ENCODE assay signal across 23 cellular contexts in the genomic region with DNA sequence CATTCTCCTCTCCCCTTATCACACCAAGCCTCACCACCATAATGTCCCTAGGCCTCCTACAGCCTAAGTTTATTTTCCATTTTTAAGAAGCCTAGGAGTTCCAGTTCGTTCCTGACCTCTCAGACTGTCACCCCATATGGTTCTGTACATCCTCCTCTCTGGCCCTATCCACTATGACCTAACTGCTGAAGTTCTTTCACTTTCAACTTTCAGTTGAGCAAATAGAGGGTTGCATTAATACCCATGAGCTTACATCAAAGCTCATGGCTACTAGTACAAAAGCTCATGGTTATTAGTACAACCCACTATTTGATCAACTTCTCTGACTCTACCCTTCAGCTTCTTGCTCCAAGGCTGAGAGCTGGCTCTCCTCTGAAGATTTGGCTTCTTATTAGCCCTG.
DNase-seq lines count a peak whose midpoint lies in the region; ATAC-seq, FAIRE-seq and TF ChIP-seq lines count a peak whose summit lies in the region.
"Had no signal": no experiment of that assay in that cellular context is flagged by ENCODE, and none has a peak within 500 bp of the region (broad histone marks: within the 10 kb centered on the region; RNA-seq: fewer than 3 reads in every experiment).

No MANE protein-coding gene starts in this region.

- WGBS in liver: 45% methylated on average over 1 of the region's 1 CpG
- WGBS in HepG2 (ENCODE audit: low lambda C conversion rate): 0% methylated on average over 1 of the region's 1 CpG
- WGBS in transverse colon (ENCODE audit: low coverage in 1 of 2), 2 donors: 25 to 30% methylated on average over 1 of the region's 1 CpG

- BruUV-seq in HepG2 (replicated peaks; lab: Mats Ljungman, UMichigan): no TSS peak

- no peak for TF ChIP-seq CTCF in liver (IDR thresholded peaks at IDR 0.05; ENCODE audit: low read depth, low read length, missing input control)
- TF ChIP-seq CTCF in HepG2 (CRISPR knock-in tag; IDR thresholded peaks at IDR 0.05): no peak
- TF ChIP-seq CTCF in transverse colon (IDR thresholded peaks at IDR 0.05): no peak

- FAIRE-seq in HepG2 (lab: Jason Lieb, UNC): no peak

- H3K27ac ChIP-seq in liver (ENCODE audit: low read depth in 1 of 2, low read length in 2 of 2): peak overlapping the region in 1 of 2 donors; percentile 69
- H3K27ac ChIP-seq in HepG2 (ENCODE audit: extremely low read length, insufficient read depth, low read length): no peak overlapping the region
- H3K27ac ChIP-seq in transverse colon: no peak overlapping the region
- H3K27ac ChIP-seq: 22Rv1, C4-2B, PC-9 had no signal

- no peaks in the 10 kb centered on the region for H3K79me2 ChIP-seq in HepG2 (ENCODE audit: insufficient read depth, low read length)

- intact Hi-C loops in HepG2 (cut with micrococcal nuclease; ENCODE audit: unreplicated experiment) (no loop called here), transverse colon (cut with DNase I; ENCODE audit: low total_unique reads) (no loop called here)

- H3K4me1 ChIP-seq in liver (ENCODE audit: control insufficient read depth in 4 of 4, insufficient read depth in 4 of 4, low read length in 3 of 4) (peaks cover 0 to 19% (median 10%) of the 10 kb centered on the region in 4 donors), HepG2 (ENCODE audit: insufficient read depth, low read length) (no peaks in the 10 kb centered on the region), transverse colon (no peaks in the 10 kb centered on the region)

- TF ChIP-seq EP300 in HepG2 (IDR thresholded peaks at IDR 0.05; ENCODE audit: low read depth in 2 of 2, low read length in 2 of 2): no peak
- no peak for TF ChIP-seq EP300 in HepG2 (CRISPR knock-in tag; IDR thresholded peaks at IDR 0.05; ENCODE audit: borderline replicate concordance)
- TF ChIP-seq EP300 in transverse colon (IDR thresholded peaks at IDR 0.05; ENCODE audit: low read depth): no peak

- no peak for ATAC-seq in HepG2
- ATAC-seq in GM21717 (IDR thresholded peaks at IDR 0.05; ENCODE audit: unreplicated experiment): peak; percentile 83
- ATAC-seq in HG03439 (IDR thresholded peaks at IDR 0.05; ENCODE audit: unreplicated experiment): peak; percentile 54
- ATAC-seq in HG03196 (IDR thresholded peaks at IDR 0.05; ENCODE audit: unreplicated experiment): no peak
- no peak for ATAC-seq in HG03139 (IDR thresholded peaks at IDR 0.05; ENCODE audit: unreplicated experiment)
- ATAC-seq: effector memory CD8-positive, alpha-beta T cell; HCT116; stimulated activated naive CD8-positive, alpha-beta T cell treated with anti-CD3 and anti-CD28 coated beads, Interleukin-15, Interleukin-2, amounts not matched to agents 100 U/mL and 50 U/mL, for 24 hours had no signal

- H4K20me1 ChIP-seq in HepG2 (ENCODE audit: insufficient read depth, low read length): no peaks in the 10 kb centered on the region

- CTCF ChIA-PET in HepG2 (lab: Yijun Ruan, JAX; ENCODE audit: low intra/inter-chr PET ratio, low total read pairs): no interaction called here

- no peak overlapping the region for H3K4me2 ChIP-seq in HepG2 (ENCODE audit: low read depth, low read length)
- H3K4me2 ChIP-seq: PC-9 had no signal

- POLR2A ChIA-PET in HepG2 (lab: Yijun Ruan, JAX): no interaction called here

- no peak overlapping the region for H3K4me3 ChIP-seq in liver (ENCODE audit: low read depth in 1 of 3, low read length in 3 of 3)
- H3K4me3 ChIP-seq in HepG2 (replicated peaks in 1 of 3; ENCODE audit: insufficient read depth in 1 of 3, low read depth in 2 of 3, low read length in 3 of 3): no peak overlapping the region
- no peak overlapping the region for H3K4me3 ChIP-seq in transverse colon
- H3K4me3 ChIP-seq: PC-9 had no signal

- in situ Hi-C loops in HepG2 (cut with HindIII; ENCODE audit: extremely low pct_ligation_motif_present, low pct_unique_long_range_greater_than_20kb): no loop called here
- in situ Hi-C loops in transverse colon (cut with MboI; ENCODE audit: low pct_ligation_motif_present in 1 of 4, low pct_unique_long_range_greater_than_20kb in 1 of 4, low sequenced_read_pairs in 3 of 4): no loop called here

- H2AFZ ChIP-seq in HepG2 (ENCODE audit: low read length): no peak overlapping the region
- H2AFZ ChIP-seq: PC-9 had no signal

- H3K36me3 ChIP-seq in liver (ENCODE audit: control insufficient read depth in 4 of 4, insufficient read depth in 3 of 4, low read depth in 1 of 4, low read length in 3 of 4) (no peaks in the 10 kb centered on the region), HepG2 (replicated peaks in 1 of 2; ENCODE audit: control insufficient read depth in 1 of 2, insufficient read depth in 2 of 2, low read length in 2 of 2) (no peaks in the 10 kb centered on the region), transverse colon (no peaks in the 10 kb centered on the region)

- DNase-seq in HepG2 (ENCODE audit: low spot score): no peak
- no peak for DNase-seq in CD1c-positive myeloid dendritic cell (ENCODE audit: extremely low spot score)
- no peak for DNase-seq in transverse colon
- DNase-seq: activated CD4-positive, alpha-beta T cell treated with anti-CD3 and anti-CD28 coated beads for 1 hour; activated gamma-delta T cell treated with Interleukin-2 at 50 U/mL for 16 hours; amygdala; effector memory CD8-positive, alpha-beta T cell; IMR-90; kidney glomerular epithelial cell; midbrain; NCI-H187; NCI-H510A treated with DMSO at 0.1 percent for 48 hours; PC-9; stimulated activated naive CD8-positive, alpha-beta T cell treated with anti-CD3 and anti-CD28 coated beads, Interleukin-15, Interleukin-2, amounts not matched to agents 100 U/mL and 50 U/mL, for 24 hours; T1000 had no signal

- H3K9me3 ChIP-seq in liver (ENCODE audit: control insufficient read depth in 4 of 4, low read length in 3 of 4) (no peaks in the 10 kb centered on the region), HepG2 (ENCODE audit: low read length) (no peaks in the 10 kb centered on the region), transverse colon (no peaks in the 10 kb centered on the region)

- H3K9ac ChIP-seq in liver (ENCODE audit: low read depth in 1 of 2, low read length in 2 of 2) (no peak overlapping the region), HepG2 (ENCODE audit: insufficient read depth, low read depth, low read length) (no peak overlapping the region)

- TF ChIP-seq RAD21 in liver (IDR thresholded peaks at IDR 0.05) (peak in 1 of 2 donors; percentile 51), HepG2 (CRISPR knock-in tag; IDR thresholded peaks at IDR 0.05) (no peak)

- H3K27me3 ChIP-seq in liver (ENCODE audit: control insufficient read depth in 4 of 4, insufficient read depth in 4 of 4, low read length in 3 of 4) (no peaks in the 10 kb centered on the region), HepG2 (ENCODE audit: control insufficient read depth in 1 of 2, insufficient read depth in 2 of 2, low read length in 2 of 2) (no peaks in the 10 kb centered on the region; a peak in 1 of 5 replicates), transverse colon (no peaks in the 10 kb centered on the region)

- no peak for TF ChIP-seq POLR2A in HepG2 (IDR thresholded peaks at IDR 0.05; ENCODE audit: insufficient read depth in 1 of 2, low read depth in 2 of 2, low read length in 2 of 2)
- no peak for TF ChIP-seq POLR2A in transverse colon (IDR thresholded peaks at IDR 0.05)

TF ChIP-seq in liver, 16 proteins besides CTCF, POLR2A, EP300 and RAD21 (continues in another document):
- no peak for TF ChIP-seq FOXA1 (IDR thresholded peaks at IDR 0.05)
- TF ChIP-seq, protein P1, sequence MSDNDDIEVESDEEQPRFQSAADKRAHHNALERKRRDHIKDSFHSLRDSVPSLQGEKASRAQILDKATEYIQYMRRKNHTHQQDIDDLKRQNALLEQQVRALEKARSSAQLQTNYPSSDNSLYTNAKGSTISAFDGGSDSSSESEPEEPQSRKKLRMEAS (IDR thresholded peaks at IDR 0.05): peak; percentile 34
- no peak for TF ChIP-seq EGR1 (IDR thresholded peaks at IDR 0.05; ENCODE audit: low read depth in 2 of 2)
- peak; percentile 40 to 49 for TF ChIP-seq RXRA (IDR thresholded peaks at IDR 0.05)
- TF ChIP-seq HNF4A (conservative IDR thresholded peaks at IDR 0.05): peak; percentile 49 to 73
- TF ChIP-seq FOXA2 (IDR thresholded peaks at IDR 0.05): no peak
- no peak for TF ChIP-seq GABPA (IDR thresholded peaks at IDR 0.05 in 1 of 2, conservative IDR thresholded peaks at IDR 0.05 in 1 of 2)
- TF ChIP-seq, protein P2, sequence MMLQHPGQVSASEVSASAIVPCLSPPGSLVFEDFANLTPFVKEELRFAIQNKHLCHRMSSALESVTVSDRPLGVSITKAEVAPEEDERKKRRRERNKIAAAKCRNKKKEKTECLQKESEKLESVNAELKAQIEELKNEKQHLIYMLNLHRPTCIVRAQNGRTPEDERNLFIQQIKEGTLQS (IDR thresholded peaks at IDR 0.05): peak; percentile 24
- TF ChIP-seq YY1 (IDR thresholded peaks at IDR 0.05): peak; percentile 61

TF ChIP-seq in HepG2, 621 proteins besides CTCF, POLR2A, EP300 and RAD21 (continues in another document):
- TF ChIP-seq, protein P3, sequence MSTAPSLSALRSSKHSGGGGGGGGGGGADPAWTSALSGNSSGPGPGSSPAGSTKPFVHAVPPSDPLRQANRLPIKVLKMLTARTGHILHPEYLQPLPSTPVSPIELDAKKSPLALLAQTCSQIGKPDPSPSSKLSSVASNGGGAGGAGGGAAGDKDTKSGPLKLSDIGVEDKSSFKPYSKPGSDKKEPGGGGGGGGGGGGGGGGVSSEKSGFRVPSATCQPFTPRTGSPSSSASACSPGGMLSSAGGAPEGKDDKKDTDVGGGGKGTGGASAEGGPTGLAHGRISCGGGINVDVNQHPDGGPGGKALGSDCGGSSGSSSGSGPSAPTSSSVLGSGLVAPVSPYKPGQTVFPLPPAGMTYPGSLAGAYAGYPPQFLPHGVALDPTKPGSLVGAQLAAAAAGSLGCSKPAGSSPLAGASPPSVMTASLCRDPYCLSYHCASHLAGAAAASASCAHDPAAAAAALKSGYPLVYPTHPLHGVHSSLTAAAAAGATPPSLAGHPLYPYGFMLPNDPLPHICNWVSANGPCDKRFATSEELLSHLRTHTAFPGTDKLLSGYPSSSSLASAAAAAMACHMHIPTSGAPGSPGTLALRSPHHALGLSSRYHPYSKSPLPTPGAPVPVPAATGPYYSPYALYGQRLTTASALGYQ (CRISPR knock-in tag; IDR thresholded peaks at IDR 0.05): no peak
- TF ChIP-seq PTBP1 (IDR thresholded peaks at IDR 0.05; ENCODE audit: low read depth, low read length, poor library complexity, severe bottlenecking): no peak
- TF ChIP-seq, protein P4, sequence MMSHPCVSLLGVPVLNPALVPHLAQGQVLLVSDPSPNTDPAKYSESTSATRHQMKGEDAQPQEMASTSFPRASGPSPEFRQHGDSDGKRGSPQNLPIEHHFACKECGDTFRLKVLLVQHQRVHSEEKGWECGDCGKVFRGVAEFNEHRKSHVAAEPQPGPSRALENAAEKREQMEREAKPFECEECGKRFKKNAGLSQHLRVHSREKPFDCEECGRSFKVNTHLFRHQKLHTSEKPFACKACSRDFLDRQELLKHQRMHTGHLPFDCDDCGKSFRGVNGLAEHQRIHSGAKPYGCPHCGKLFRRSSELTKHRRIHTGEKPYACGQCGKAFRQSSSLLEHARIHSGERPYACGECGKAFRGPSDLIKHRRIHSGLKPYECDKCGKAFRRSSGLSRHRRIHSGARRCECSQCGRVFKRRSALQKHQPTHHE (CRISPR knock-in tag; IDR thresholded peaks at IDR 0.05; ENCODE audit: borderline replicate concordance): no peak
- no peak for TF ChIP-seq ZNF383 (CRISPR knock-in tag; IDR thresholded peaks at IDR 0.05; ENCODE audit: borderline replicate concordance)
- TF ChIP-seq FLYWCH1 (CRISPR knock-in tag; IDR thresholded peaks at IDR 0.05): no peak
- no peak for TF ChIP-seq JUND (CRISPR knock-in tag; IDR thresholded peaks at IDR 0.05)

Comparison
In these comparisons a context has a peak if more than half of its experiments do, and no peak if none do; other contexts are left out.
1. ATAC-seq: peak in GM21717 (single experiment) and HG03439 (single experiment); none in HepG2 (single experiment), HG03196 (single experiment) and HG03139 (single experiment).